Comparison of ENCODE assay signal across 22 cellular contexts in the genomic region with DNA sequence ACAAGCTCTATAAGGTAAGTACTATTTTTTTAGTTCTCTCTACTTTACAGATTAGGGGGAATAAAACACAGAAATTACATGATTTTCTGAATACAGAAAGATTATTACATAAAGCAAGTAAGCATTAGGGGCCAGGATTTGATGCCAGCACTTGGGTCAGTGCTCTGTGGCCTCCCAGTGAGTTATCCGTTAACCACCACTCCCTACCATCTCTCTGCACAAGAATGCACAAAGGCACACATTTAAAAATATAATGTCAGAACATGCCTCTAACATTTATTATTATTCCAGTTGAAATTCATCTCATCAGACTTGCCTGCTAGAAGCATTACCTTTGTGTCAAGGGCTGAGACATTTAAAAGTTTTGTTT. TPM values are rescaled to one million over a fixed set of nuclear protein-coding genes. Genes with fewer than 3 reads are reported as not detected.
DNase-seq lines count a peak whose midpoint lies in the region; ATAC-seq and TF ChIP-seq lines count a peak whose summit lies in the region.
"Had no signal": no experiment of that assay in that cellular context is flagged by ENCODE, and none has a peak within 500 bp of the region (broad histone marks: within the 10 kb centered on the region; RNA-seq: fewer than 3 reads in every experiment).

No MANE protein-coding gene starts in this region.

- peak; percentile 83 for ATAC-seq in left lobe of liver
- no peak for ATAC-seq in psoas muscle
- ATAC-seq in stimulated activated effector memory CD8-positive, alpha-beta T cell treated with anti-CD3 and anti-CD28 coated beads, Interleukin-12 subunit alpha, Interleukin-12 subunit beta, amount 100 ng/mL, for 72 hours: no peak
- ATAC-seq: GM23338 had no signal

- H3K27ac Mint-ChIP-seq in stimulated activated effector memory CD8-positive, alpha-beta T cell treated with anti-CD3 and anti-CD28 coated beads, Interleukin-12 subunit alpha, Interleukin-12 subunit beta, amount 100 ng/mL, for 72 hours: no peak overlapping the region
- H3K27ac Mint-ChIP-seq: CD4-positive, alpha-beta memory T cell; GM23338 had no signal

- H3K4me3 ChIP-seq in Karpas-422 (ENCODE audit: low read length) (peak overlapping the region; percentile 46; the same call in 1 of the 2 replicates), psoas muscle (peak overlapping the region; percentile 5)
- H3K4me3 ChIP-seq: BLaER1 treated with 17β-estradiol and CSF1 and Interleukin-3, amounts not matched to agents 10 nM and 100 nM; GM23338; HAP-1 had no signal

- peak overlapping the region; percentile 75 for H3K4me2 ChIP-seq in Karpas-422 (ENCODE audit: low read depth, low read length, poor library complexity, severe bottlenecking)
- H3K4me2 ChIP-seq: BLaER1 treated with 17β-estradiol and CSF1 and Interleukin-3, amounts not matched to agents 10 nM and 100 nM; GM23338; SK-N-SH had no signal

- H3K27ac ChIP-seq in 22Rv1 (peak overlapping the region; percentile 30), Karpas-422 (ENCODE audit: low read length) (peak overlapping the region; percentile 98), psoas muscle (no peak overlapping the region), substantia nigra (ENCODE audit: low read depth, low read length, poor library complexity, severe bottlenecking) (no peak overlapping the region)
- H3K27ac ChIP-seq: BLaER1 treated with 17β-estradiol and CSF1 and Interleukin-3, amounts not matched to agents 10 nM and 100 nM had no signal

- H3K27me3 ChIP-seq in Karpas-422 (ENCODE audit: low read length): no peaks in the 10 kb centered on the region
- no peaks in the 10 kb centered on the region for H3K27me3 ChIP-seq in psoas muscle (ENCODE audit: insufficient read depth in 3 of 3, low read length in 2 of 3)
- H3K27me3 ChIP-seq: BLaER1 treated with 17β-estradiol and CSF1 and Interleukin-3, amounts not matched to agents 10 nM and 100 nM had no signal

- no peak for TF ChIP-seq CTCF in 22Rv1 (IDR thresholded peaks at IDR 0.05)
- TF ChIP-seq CTCF in psoas muscle (IDR thresholded peaks at IDR 0.05): no peak

- H3K9me2 ChIP-seq in Karpas-422 (replicated peaks; ENCODE audit: insufficient read depth, low read length): no peaks in the 10 kb centered on the region
- H3K9me2 ChIP-seq: SK-N-SH had no signal

- DNase-seq in Karpas-422: no peak
- peak; percentile 66 for DNase-seq in left lobe of liver (ENCODE audit: low spot score)
- DNase-seq in psoas muscle: no peak
- no peak for DNase-seq in substantia nigra (lab: John Stamatoyannopoulos, UW)
- no peak for DNase-seq in AG08396 (ENCODE audit: low spot score)
- no peak for DNase-seq in DMS53 treated with DMSO at 0.1 percent for 48 hours (lab: John Stamatoyannopoulos, UW; ENCODE audit: unreplicated experiment)
- no peak for DNase-seq in stimulated activated effector memory CD8-positive, alpha-beta T cell treated with anti-CD3 and anti-CD28 coated beads, Interleukin-12 subunit alpha, Interleukin-12 subunit beta, amount 100 ng/mL, for 72 hours (ENCODE audit: low spot score in 2 of 2)
- DNase-seq: Caco-2; CD4-positive, alpha-beta memory T cell; KG1; NCI-H1092 treated with DMSO at 0.1 percent for 48 hours; NCI-H146; NCI-H2081; NCI-H446 treated with DMSO at 0.1 percent for 48 hours; NCI-H526 treated with DMSO at 0.1 percent for 48 hours; RPMI8226; SHP77 treated with DMSO at 0.1 percent for 48 hours; SK-N-SH had no signal

- H3K9me3 Mint-ChIP-seq in stimulated activated effector memory CD8-positive, alpha-beta T cell treated with anti-CD3 and anti-CD28 coated beads, Interleukin-12 subunit alpha, Interleukin-12 subunit beta, amount 100 ng/mL, for 72 hours: no peaks in the 10 kb centered on the region
- H3K9me3 Mint-ChIP-seq: CD4-positive, alpha-beta memory T cell; GM23338 had no signal

- H3K9me3 ChIP-seq in Karpas-422 (ENCODE audit: low read length): no peaks in the 10 kb centered on the region
- no peaks in the 10 kb centered on the region for H3K9me3 ChIP-seq in psoas muscle
- H3K9me3 ChIP-seq: BLaER1 treated with 17β-estradiol and CSF1 and Interleukin-3, amounts not matched to agents 10 nM and 100 nM; Caco-2; HAP-1; SK-N-SH had no signal

- H3K4me1 ChIP-seq in Karpas-422 (ENCODE audit: low read length): peaks cover 100% of the 10 kb centered on the region
- peaks cover 52% of the 10 kb centered on the region for H3K4me1 ChIP-seq in psoas muscle

- H3K9ac ChIP-seq in Karpas-422 (ENCODE audit: low read length): peak overlapping the region; percentile 32
- H3K9ac ChIP-seq: BLaER1 treated with 17β-estradiol and CSF1 and Interleukin-3, amounts not matched to agents 10 nM and 100 nM; SK-N-SH had no signal

- peaks cover 81% of the 10 kb centered on the region for H3K79me2 ChIP-seq in Karpas-422 (ENCODE audit: low read length)

- H3K4me1 Mint-ChIP-seq in stimulated activated effector memory CD8-positive, alpha-beta T cell treated with anti-CD3 and anti-CD28 coated beads, Interleukin-12 subunit alpha, Interleukin-12 subunit beta, amount 100 ng/mL, for 72 hours: no peaks in the 10 kb centered on the region
- H3K4me1 Mint-ChIP-seq: CD4-positive, alpha-beta memory T cell had no signal

- no peaks in the 10 kb centered on the region for H3K36me3 Mint-ChIP-seq in stimulated activated effector memory CD8-positive, alpha-beta T cell treated with anti-CD3 and anti-CD28 coated beads, Interleukin-12 subunit alpha, Interleukin-12 subunit beta, amount 100 ng/mL, for 72 hours
- H3K36me3 Mint-ChIP-seq: CD4-positive, alpha-beta memory T cell had no signal

- no peaks in the 10 kb centered on the region for H4K20me1 ChIP-seq in Karpas-422 (ENCODE audit: insufficient read depth, low read depth, low read length)
- H4K20me1 ChIP-seq: BLaER1 treated with 17β-estradiol and CSF1 and Interleukin-3, amounts not matched to agents 10 nM and 100 nM had no signal

- no peak overlapping the region for H2AFZ ChIP-seq in Karpas-422 (ENCODE audit: low read length)
- H2AFZ ChIP-seq: GM23338 had no signal

- intact Hi-C loops in psoas muscle (cut with DNase I): loop anchor here in 1 of 2 donors (5.0 kb wide), 1 partner anchor 46 kb away; no protein-coding TSS in a partner anchor

- WGBS in psoas muscle, 3 donors: 37 to 42% (median 38%) methylated on average over 1 of the region's 1 CpG

- H3K36me3 ChIP-seq in Karpas-422 (ENCODE audit: insufficient read depth, low read length) (peaks cover 9% of the 10 kb centered on the region; the same call in 1 of the 2 replicates), psoas muscle (ENCODE audit: insufficient read depth in 1 of 2, low read depth in 1 of 2) (peaks cover 0 to 3% of the 10 kb centered on the region in 2 donors)
- H3K36me3 ChIP-seq: BLaER1 treated with 17β-estradiol and CSF1 and Interleukin-3, amounts not matched to agents 10 nM and 100 nM; HAP-1 had no signal

- H3K4me3 Mint-ChIP-seq in stimulated activated effector memory CD8-positive, alpha-beta T cell treated with anti-CD3 and anti-CD28 coated beads, Interleukin-12 subunit alpha, Interleukin-12 subunit beta, amount 100 ng/mL, for 72 hours: no peak overlapping the region
- H3K4me3 Mint-ChIP-seq: CD4-positive, alpha-beta memory T cell; GM23338 had no signal

RNA-seq across cellular contexts. Expression of a gene that starts 59.0 kb away (rescaled TPM):
- total RNA-seq in Karpas-422 (2014; rRNA removed; shearing (Covaris generic); ENCODE audit: low replicate concordance): 118 and 158 TPM in 2 replicates
- total RNA-seq in left lobe of liver (32.2 TPM), psoas muscle (10 to 100 TPM; 17.8 to 84.1 (median 29.3) TPM)
- 10 to 100 TPM in 2 of 3 donors, 1 to 10 TPM in 1; 5.9 to 50.3 (median 11.0) TPM for polyA plus RNA-seq in psoas muscle
- polyA plus RNA-seq: CD4-positive, alpha-beta memory T cell had no signal

Comparison
In these comparisons a context has a peak if more than half of its experiments do, and no peak if none do; other contexts are left out.
1. H3K27ac ChIP-seq: peak in 22Rv1 (single experiment) and Karpas-422 (single experiment); none in psoas muscle (single experiment) and substantia nigra (single experiment).